14 cellular contexts compared by ENCODE assay signal in genomic region chr17:62700964-62701705, GRCh38.
"Had no signal": no experiment of that assay in that cellular context is flagged by ENCODE, and none has a peak within 500 bp of the region (broad histone marks: within the 10 kb centered on the region; RNA-seq: fewer than 3 reads in every experiment).

No MANE protein-coding gene starts in this region.

- H3K4me3 ChIP-seq: cardiac muscle cell, colonic mucosa, gastroesophageal sphincter, lung, uterus had no signal

- ATAC-seq: gastroesophageal sphincter; naive thymus-derived CD8-positive, alpha-beta T cell had no signal

- H3K36me3 ChIP-seq: cardiac muscle cell, colonic mucosa, gastroesophageal sphincter, uterus had no signal

- H3K9me3 Mint-ChIP-seq: activated B cell treated with CpG ODN at 0.5 μM for 24 hours; activated CD4-positive, alpha-beta T cell treated with anti-CD3 and anti-CD28 coated beads, Interleukin-2, amount 10 ng/mL, durations not matched to agents 24 days and 14 days; activated naive CD4-positive, alpha-beta T cell treated with anti-CD3 and anti-CD28 coated beads for 36 hours; activated T-helper 1 cell treated with anti-CD3 and anti-CD28 coated beads, Interleukin-12 subunit alpha, Interleukin-12 subunit beta, Interleukin-2, Interleukin-4 antibody, amounts not matched to agents 30 ng/mL and 10 ng/mL and 1 ng/mL, durations not matched to agents 14 hours and 24 hours and 36 hours; naive thymus-derived CD8-positive, alpha-beta T cell had no signal

- H3K27ac Mint-ChIP-seq: activated B cell treated with CpG ODN at 0.5 μM for 24 hours; activated CD4-positive, alpha-beta T cell treated with anti-CD3 and anti-CD28 coated beads, Interleukin-2, amount 10 ng/mL, durations not matched to agents 24 days and 14 days; activated naive CD4-positive, alpha-beta T cell treated with anti-CD3 and anti-CD28 coated beads for 36 hours; activated T-helper 1 cell treated with anti-CD3 and anti-CD28 coated beads, Interleukin-12 subunit alpha, Interleukin-12 subunit beta, Interleukin-2, Interleukin-4 antibody, amounts not matched to agents 30 ng/mL and 10 ng/mL and 1 ng/mL, durations not matched to agents 14 hours and 24 hours and 36 hours had no signal

- H3K9me3 ChIP-seq: colonic mucosa, gastroesophageal sphincter, uterus had no signal

- H3K27ac ChIP-seq: cardiac muscle cell, colonic mucosa, gastroesophageal sphincter, uterus had no signal

- H3K36me3 Mint-ChIP-seq: naive thymus-derived CD8-positive, alpha-beta T cell had no signal

- H3K27me3 ChIP-seq: cardiac muscle cell, colonic mucosa, uterus had no signal

- DNase-seq: activated B cell treated with CpG ODN at 0.5 μM for 24 hours; activated CD4-positive, alpha-beta T cell treated with anti-CD3 and anti-CD28 coated beads, Interleukin-2, amount 10 ng/mL, durations not matched to agents 24 days and 14 days; activated naive CD4-positive, alpha-beta T cell treated with anti-CD3 and anti-CD28 coated beads for 36 hours; colonic mucosa; effector CD4-positive, alpha-beta T cell; kidney glomerular epithelial cell; stimulated activated CD4-positive, alpha-beta T cell treated with anti-CD3 and anti-CD28 coated beads, Interleukin-4, amount 100 ng/mL, for 4 hours; T-helper 2 cell; uterus had no signal

- H3K4me3 Mint-ChIP-seq: activated B cell treated with CpG ODN at 0.5 μM for 24 hours; activated CD4-positive, alpha-beta T cell treated with anti-CD3 and anti-CD28 coated beads, Interleukin-2, amount 10 ng/mL, durations not matched to agents 24 days and 14 days; activated naive CD4-positive, alpha-beta T cell treated with anti-CD3 and anti-CD28 coated beads for 36 hours; activated T-helper 1 cell treated with anti-CD3 and anti-CD28 coated beads, Interleukin-12 subunit alpha, Interleukin-12 subunit beta, Interleukin-2, Interleukin-4 antibody, amounts not matched to agents 30 ng/mL and 10 ng/mL and 1 ng/mL, durations not matched to agents 14 hours and 24 hours and 36 hours had no signal
